ENCODE assay signal across 17 cellular contexts in genomic region chr6:62803094-62803493, GRCh38.
DNase-seq lines count a peak whose midpoint lies in the region; ATAC-seq and TF ChIP-seq lines count a peak whose summit lies in the region.
"Had no signal": no experiment of that assay in that cellular context is flagged by ENCODE, and none has a peak within 500 bp of the region (broad histone marks: within the 10 kb centered on the region; RNA-seq: fewer than 3 reads in every experiment).

No MANE protein-coding gene starts in this region.

- no peak overlapping the region for H3K4me3 ChIP-seq in epithelial cell of esophagus (ENCODE audit: low read length)
- H3K4me3 ChIP-seq: GM12878 had no signal

- no peak for TF ChIP-seq CTCF in epithelial cell of esophagus (IDR thresholded peaks at IDR 0.05; ENCODE audit: insufficient read depth, low read depth, low read length, missing control alignments)

- ATAC-seq in HG02759 (IDR thresholded peaks at IDR 0.05; ENCODE audit: unreplicated experiment) (no peak), HG03175 (IDR thresholded peaks at IDR 0.05; ENCODE audit: unreplicated experiment) (no peak)
- ATAC-seq: GM12878 had no signal

- DNase-seq in HT1080 (ENCODE audit: low read depth), result peak; percentile 10
- DNase-seq in NCI-H345 treated with DMSO at 0.1 percent for 48 hours (lab: John Stamatoyannopoulos, UW; ENCODE audit: unreplicated experiment), result peak; percentile 9
- DNase-seq in epithelial cell of esophagus (ENCODE audit: low read depth), result peak; percentile 15
- peak; percentile 4 for DNase-seq in retina
- DNase-seq in midbrain (lab: John Stamatoyannopoulos, UW), result no peak
- DNase-seq: Calu3; CD4-positive, CD25-positive, alpha-beta regulatory T cell; DMS79 treated with DMSO at 0.1 percent for 48 hours; Kasumi-1; MM.1S; NCI-H1105; NCI-H2029; NCI-H524 treated with DMSO at 0.1 percent for 48 hours; Right ventricle myocardium superior had no signal
